In the genomic region with DNA sequence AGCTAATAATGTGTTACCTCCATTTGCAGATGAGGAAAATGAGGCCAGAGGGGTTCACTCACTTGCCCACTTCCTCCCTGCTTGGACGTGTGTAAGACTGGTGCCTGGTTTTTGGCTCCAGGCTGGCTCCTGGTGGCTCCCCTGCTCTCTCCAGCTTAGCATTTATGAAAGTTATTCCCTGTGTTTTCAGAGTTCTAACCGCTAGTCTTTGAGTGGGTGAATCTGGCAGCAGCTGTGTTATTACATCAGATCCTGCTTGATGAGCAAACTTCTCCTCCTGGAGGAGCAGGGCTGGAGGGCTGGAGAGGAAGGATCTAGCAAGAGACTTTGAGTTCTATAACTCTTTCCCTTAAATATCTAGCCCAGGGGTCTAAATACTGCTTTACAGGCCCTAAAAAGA, we compare ENCODE assay signal across 9 cellular contexts.
DNase-seq lines count a peak whose midpoint lies in the region; ATAC-seq and TF ChIP-seq lines count a peak whose summit lies in the region.
"Had no signal": no experiment of that assay in that cellular context is flagged by ENCODE, and none has a peak within 500 bp of the region (broad histone marks: within the 10 kb centered on the region; RNA-seq: fewer than 3 reads in every experiment).

No MANE protein-coding gene starts in this region.

- TF ChIP-seq RAD21 in liver (IDR thresholded peaks at IDR 0.05) = peak; percentile 27 to 61

- ATAC-seq in upper lobe of left lung (ENCODE audit: low FRiP score in 2 of 2) = peak; percentile 50 to 89
- no peak for ATAC-seq in HG02763 (IDR thresholded peaks at IDR 0.05; ENCODE audit: unreplicated experiment)
- no peak for ATAC-seq in HG02759 (IDR thresholded peaks at IDR 0.05; ENCODE audit: unreplicated experiment)
- ATAC-seq in HG03045 (IDR thresholded peaks at IDR 0.05; ENCODE audit: unreplicated experiment) = no peak

- peak; percentile 85 for DNase-seq in HFFc6
- DNase-seq in choroid plexus epithelial cell (ENCODE audit: low read depth) = peak; percentile 95
- peak in 1 of 2 donors; percentile 54 for DNase-seq in upper lobe of left lung
- no peak for DNase-seq in AML-193 (lab: John Stamatoyannopoulos, UW)
- DNase-seq: spleen had no signal

- H3K27ac ChIP-seq in liver (ENCODE audit: low read depth in 1 of 2, low read length in 2 of 2) (peak overlapping the region; percentile 83 to 86), upper lobe of left lung (peak overlapping the region in 1 of 4 donors; percentile 2)

- peaks cover 29% of the 10 kb centered on the region; the same call in 1 of the 2 replicates for H3K9me3 Mint-ChIP-seq in HFFc6

- peaks cover 67% of the 10 kb centered on the region for H3K27me3 Mint-ChIP-seq in HFFc6 (ENCODE audit: insufficient read depth)

- peaks cover 99% of the 10 kb centered on the region for H3K4me1 Mint-ChIP-seq in HFFc6 (ENCODE audit: low read depth)

- H3K4me3 Mint-ChIP-seq in HFFc6 = peak overlapping the region; percentile 77

- H3K4me3 ChIP-seq in choroid plexus epithelial cell (ENCODE audit: low read depth, low read length) (no peak overlapping the region), liver (ENCODE audit: low read depth in 1 of 3, low read length in 3 of 3) (no peak overlapping the region), upper lobe of left lung (no peak overlapping the region)
- H3K4me3 ChIP-seq: spleen had no signal

- no peak for TF ChIP-seq POLR2A in upper lobe of left lung (IDR thresholded peaks at IDR 0.05)

- no peaks in the 10 kb centered on the region for H3K9me3 ChIP-seq in liver (ENCODE audit: control insufficient read depth in 4 of 4, low read length in 3 of 4)
- no peaks in the 10 kb centered on the region for H3K9me3 ChIP-seq in upper lobe of left lung
- H3K9me3 ChIP-seq: spleen had no signal

- H3K9ac ChIP-seq in liver (ENCODE audit: low read depth in 1 of 2, low read length in 2 of 2) = peak overlapping the region in 1 of 2 donors; percentile 63

- 14% methylated on average over 2 of the region's 2 CpGs for WGBS in liver
- 24 to 25% methylated on average over 2 of the region's 2 CpGs for WGBS in upper lobe of left lung, 2 donors

- peaks cover 58% of the 10 kb centered on the region for H3K36me3 Mint-ChIP-seq in HFFc6 (ENCODE audit: low read depth)

- peak overlapping the region; percentile 84 for H3K27ac Mint-ChIP-seq in HFFc6

- H3K4me1 ChIP-seq in liver (ENCODE audit: control insufficient read depth in 4 of 4, insufficient read depth in 4 of 4, low read length in 3 of 4) (peaks cover 25 to 78% (median 57%) of the 10 kb centered on the region in 4 donors), upper lobe of left lung (peaks cover 0 to 2% (median 0%) of the 10 kb centered on the region in 4 donors)

- TF ChIP-seq CTCF in HFFc6 (IDR thresholded peaks at IDR 0.05) (peak; percentile 46), choroid plexus epithelial cell (conservative IDR thresholded peaks at IDR 0.05; ENCODE audit: low read depth, low read length) (peak; percentile 65), liver (IDR thresholded peaks at IDR 0.05; ENCODE audit: low read depth, low read length, missing input control) (peak; percentile 20), upper lobe of left lung (IDR thresholded peaks at IDR 0.05) (no peak)

- H3K27me3 ChIP-seq in liver (ENCODE audit: control insufficient read depth in 4 of 4, insufficient read depth in 4 of 4, low read length in 3 of 4) = no peaks in the 10 kb centered on the region
- no peaks in the 10 kb centered on the region for H3K27me3 ChIP-seq in upper lobe of left lung
- H3K27me3 ChIP-seq: spleen had no signal

- no peak for TF ChIP-seq EP300 in upper lobe of left lung (IDR thresholded peaks at IDR 0.05)

- peaks cover 0 to 1% (median 0%) of the 10 kb centered on the region in 4 donors for H3K36me3 ChIP-seq in liver (ENCODE audit: control insufficient read depth in 4 of 4, insufficient read depth in 3 of 4, low read depth in 1 of 4, low read length in 3 of 4)
- no peaks in the 10 kb centered on the region for H3K36me3 ChIP-seq in upper lobe of left lung
- H3K36me3 ChIP-seq: spleen had no signal

TF ChIP-seq in liver, 16 proteins besides CTCF, POLR2A, EP300 and RAD21:
- TF ChIP-seq GABPA (IDR thresholded peaks at IDR 0.05 in 1 of 2, conservative IDR thresholded peaks at IDR 0.05 in 1 of 2) (peak in 1 of 2 donors; percentile 50), TAF1 (conservative IDR thresholded peaks at IDR 0.05) (peak; percentile 22), SP1 (IDR thresholded peaks at IDR 0.05) (peak; percentile 35), FOXA1 (IDR thresholded peaks at IDR 0.05) (no peak), EGR1 (IDR thresholded peaks at IDR 0.05; ENCODE audit: low read depth in 2 of 2) (peak in 1 of 2 donors; percentile 31), NR2F2 (IDR thresholded peaks at IDR 0.05) (no peak), RXRA (IDR thresholded peaks at IDR 0.05) (peak in 1 of 2 donors; percentile 7), JUND (IDR thresholded peaks at IDR 0.05) (peak in 1 of 2 donors; percentile 29), HNF4A (conservative IDR thresholded peaks at IDR 0.05) (peak; percentile 32 to 47), YY1 (IDR thresholded peaks at IDR 0.05) (peak; percentile 11), FOXA2 (IDR thresholded peaks at IDR 0.05) (no peak), HNF4G (IDR thresholded peaks at IDR 0.05) (no peak)
- TF ChIP-seq, protein P1, sequence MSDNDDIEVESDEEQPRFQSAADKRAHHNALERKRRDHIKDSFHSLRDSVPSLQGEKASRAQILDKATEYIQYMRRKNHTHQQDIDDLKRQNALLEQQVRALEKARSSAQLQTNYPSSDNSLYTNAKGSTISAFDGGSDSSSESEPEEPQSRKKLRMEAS (IDR thresholded peaks at IDR 0.05) = no peak
- TF ChIP-seq, protein P2, sequence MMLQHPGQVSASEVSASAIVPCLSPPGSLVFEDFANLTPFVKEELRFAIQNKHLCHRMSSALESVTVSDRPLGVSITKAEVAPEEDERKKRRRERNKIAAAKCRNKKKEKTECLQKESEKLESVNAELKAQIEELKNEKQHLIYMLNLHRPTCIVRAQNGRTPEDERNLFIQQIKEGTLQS (IDR thresholded peaks at IDR 0.05) = peak; percentile 40
- TF ChIP-seq, protein P3, sequence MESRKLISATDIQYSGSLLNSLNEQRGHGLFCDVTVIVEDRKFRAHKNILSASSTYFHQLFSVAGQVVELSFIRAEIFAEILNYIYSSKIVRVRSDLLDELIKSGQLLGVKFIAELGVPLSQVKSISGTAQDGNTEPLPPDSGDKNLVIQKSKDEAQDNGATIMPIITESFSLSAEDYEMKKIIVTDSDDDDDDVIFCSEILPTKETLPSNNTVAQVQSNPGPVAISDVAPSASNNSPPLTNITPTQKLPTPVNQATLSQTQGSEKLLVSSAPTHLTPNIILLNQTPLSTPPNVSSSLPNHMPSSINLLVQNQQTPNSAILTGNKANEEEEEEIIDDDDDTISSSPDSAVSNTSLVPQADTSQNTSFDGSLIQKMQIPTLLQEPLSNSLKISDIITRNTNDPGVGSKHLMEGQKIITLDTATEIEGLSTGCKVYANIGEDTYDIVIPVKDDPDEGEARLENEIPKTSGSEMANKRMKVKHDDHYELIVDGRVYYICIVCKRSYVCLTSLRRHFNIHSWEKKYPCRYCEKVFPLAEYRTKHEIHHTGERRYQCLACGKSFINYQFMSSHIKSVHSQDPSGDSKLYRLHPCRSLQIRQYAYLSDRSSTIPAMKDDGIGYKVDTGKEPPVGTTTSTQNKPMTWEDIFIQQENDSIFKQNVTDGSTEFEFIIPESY (IDR thresholded peaks at IDR 0.05) = no peak
- TF ChIP-seq, protein P4, sequence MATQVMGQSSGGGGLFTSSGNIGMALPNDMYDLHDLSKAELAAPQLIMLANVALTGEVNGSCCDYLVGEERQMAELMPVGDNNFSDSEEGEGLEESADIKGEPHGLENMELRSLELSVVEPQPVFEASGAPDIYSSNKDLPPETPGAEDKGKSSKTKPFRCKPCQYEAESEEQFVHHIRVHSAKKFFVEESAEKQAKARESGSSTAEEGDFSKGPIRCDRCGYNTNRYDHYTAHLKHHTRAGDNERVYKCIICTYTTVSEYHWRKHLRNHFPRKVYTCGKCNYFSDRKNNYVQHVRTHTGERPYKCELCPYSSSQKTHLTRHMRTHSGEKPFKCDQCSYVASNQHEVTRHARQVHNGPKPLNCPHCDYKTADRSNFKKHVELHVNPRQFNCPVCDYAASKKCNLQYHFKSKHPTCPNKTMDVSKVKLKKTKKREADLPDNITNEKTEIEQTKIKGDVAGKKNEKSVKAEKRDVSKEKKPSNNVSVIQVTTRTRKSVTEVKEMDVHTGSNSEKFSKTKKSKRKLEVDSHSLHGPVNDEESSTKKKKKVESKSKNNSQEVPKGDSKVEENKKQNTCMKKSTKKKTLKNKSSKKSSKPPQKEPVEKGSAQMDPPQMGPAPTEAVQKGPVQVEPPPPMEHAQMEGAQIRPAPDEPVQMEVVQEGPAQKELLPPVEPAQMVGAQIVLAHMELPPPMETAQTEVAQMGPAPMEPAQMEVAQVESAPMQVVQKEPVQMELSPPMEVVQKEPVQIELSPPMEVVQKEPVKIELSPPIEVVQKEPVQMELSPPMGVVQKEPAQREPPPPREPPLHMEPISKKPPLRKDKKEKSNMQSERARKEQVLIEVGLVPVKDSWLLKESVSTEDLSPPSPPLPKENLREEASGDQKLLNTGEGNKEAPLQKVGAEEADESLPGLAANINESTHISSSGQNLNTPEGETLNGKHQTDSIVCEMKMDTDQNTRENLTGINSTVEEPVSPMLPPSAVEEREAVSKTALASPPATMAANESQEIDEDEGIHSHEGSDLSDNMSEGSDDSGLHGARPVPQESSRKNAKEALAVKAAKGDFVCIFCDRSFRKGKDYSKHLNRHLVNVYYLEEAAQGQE (IDR thresholded peaks at IDR 0.05) = no peak
TF ChIP-seq in liver: peak in this region for 9.

Comparison
In these comparisons a context has a peak if more than half of its experiments do, and no peak if none do; other contexts are left out.
1. DNase-seq: peak in HFFc6 (single experiment) and choroid plexus epithelial cell (single experiment); none in AML-193 (0 of 2).
2. CTCF ChIP-seq: peak in HFFc6 (single experiment), choroid plexus epithelial cell (single experiment) and liver (single experiment); none in upper lobe of left lung (0 of 6).
3. ATAC-seq: peak in upper lobe of left lung (2 of 2); none in HG02763 (single experiment), HG02759 (single experiment) and HG03045 (single experiment).